In the genomic region with DNA sequence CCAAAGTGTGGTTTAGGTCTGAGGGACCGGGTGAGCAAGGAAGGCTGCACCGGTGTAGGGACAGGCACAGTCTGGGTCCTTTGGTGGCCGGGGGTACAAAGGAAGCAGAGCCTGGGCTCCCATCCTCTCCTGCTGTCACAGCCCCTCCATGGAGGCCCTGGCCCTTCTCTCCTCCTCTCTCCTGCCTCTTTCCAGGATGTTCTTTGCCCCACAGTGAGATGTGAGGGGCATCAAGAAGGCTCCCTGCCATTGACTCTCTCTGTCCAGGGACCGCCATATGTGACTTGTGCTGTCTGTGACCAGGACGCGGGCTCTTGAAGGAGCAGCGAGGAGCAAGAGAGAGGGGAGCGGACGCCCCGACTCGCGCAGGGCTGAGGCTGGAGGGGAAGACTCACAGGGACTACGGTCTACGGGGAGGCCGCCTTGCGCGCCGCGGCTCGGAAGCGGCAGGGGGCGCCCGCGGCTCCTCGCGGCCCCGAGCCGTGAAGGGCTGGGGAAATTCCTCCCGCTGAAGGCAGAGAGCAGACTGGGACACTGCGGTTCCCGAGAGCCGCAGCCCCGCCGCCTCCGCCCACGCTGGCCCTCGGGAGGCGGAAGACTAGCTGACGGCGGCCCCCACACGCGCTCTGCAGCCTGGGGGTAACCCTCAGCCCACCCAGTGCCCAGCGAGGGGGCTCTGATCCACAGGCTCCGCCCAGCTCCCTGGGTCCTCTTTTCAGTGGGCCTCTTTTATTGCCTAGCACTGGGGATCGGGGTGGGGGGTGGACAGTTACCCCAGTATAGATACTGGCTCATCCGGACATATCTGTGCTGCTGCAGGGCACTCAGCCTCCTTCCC, we compare ENCODE assay signal across 8 cellular contexts. TPM values are rescaled to one million over a fixed set of nuclear protein-coding genes. Genes with fewer than 3 reads are reported as not detected.
DNase-seq lines count a peak whose midpoint lies in the region; ATAC-seq, FAIRE-seq and TF ChIP-seq lines count a peak whose summit lies in the region.

No MANE protein-coding gene starts in this region.

- no peaks in the 10 kb centered on the region for H3K9me3 ChIP-seq in keratinocyte (ENCODE audit: control insufficient read depth, low read depth, low read length)

- H3K27ac ChIP-seq in caudate nucleus (ENCODE audit: low read depth, low read length) (peak overlapping the region; percentile 56), keratinocyte (ENCODE audit: control insufficient read depth, insufficient read depth, low read length) (no peak overlapping the region)

- H2AFZ ChIP-seq in keratinocyte (ENCODE audit: control insufficient read depth, low read length): peak overlapping the region; percentile 64

- ATAC-seq in HG03039 (IDR thresholded peaks at IDR 0.05; ENCODE audit: unreplicated experiment): peak; percentile 94

- H3K9ac ChIP-seq in keratinocyte (ENCODE audit: control insufficient read depth, extremely low read depth, insufficient read depth, low read length): peak overlapping the region; percentile 47

- DNase-seq in A172 (ENCODE audit: low spot score): peak; percentile 43
- DNase-seq in GM18507 (ENCODE audit: extremely low spot score, insufficient read length, low read depth): peak; percentile 72
- peak; percentile 58 for DNase-seq in NCI-H2107 (lab: John Stamatoyannopoulos, UW)
- DNase-seq in caudate nucleus (lab: John Stamatoyannopoulos, UW): peak in 54 of 61 donors; percentile 6 to 80 (median 56)
- no peak for DNase-seq in keratinocyte (ENCODE audit: low read depth, low spot score)
- DNase-seq in stimulated activated CD4-positive, alpha-beta T cell treated with anti-CD3 and anti-CD28 coated beads, Interleukin-15, amount 100 ng/mL, for 24 hours: peak; percentile 84

- peak overlapping the region; percentile 76 for H3K4me2 ChIP-seq in keratinocyte (ENCODE audit: control insufficient read depth, extremely low read depth, insufficient read depth, low read depth, low read length)

- dilution Hi-C loops in keratinocyte (cut with MboI; ENCODE audit: extremely low pct_ligation_motif_present, low sequenced_read_pairs): no loop called here

- peaks cover 8% of the 10 kb centered on the region for H3K4me1 ChIP-seq in keratinocyte (ENCODE audit: control insufficient read depth, extremely low read depth, insufficient read depth, low read length)

- FAIRE-seq in GM18507 (lab: Jason Lieb, UNC) (peak; percentile 79), keratinocyte (lab: Jason Lieb, UNC) (no peak)

- H3K27me3 ChIP-seq in keratinocyte (ENCODE audit: control insufficient read depth, extremely low read depth, insufficient read depth, low read length): peaks cover 3% of the 10 kb centered on the region

- peak overlapping the region; percentile 57 for H3K4me3 ChIP-seq in WI38 (ENCODE audit: low read depth, low read length)
- H3K4me3 ChIP-seq in keratinocyte (ENCODE audit: control insufficient read depth in 2 of 3, extremely low read depth in 1 of 3, insufficient read depth in 2 of 3, low read depth in 1 of 3, low read length in 3 of 3): peak overlapping the region; percentile 20 to 46 (median 26)

- TF ChIP-seq CTCF in WI38 (IDR thresholded peaks at IDR 0.05; ENCODE audit: low read depth, low read length) (peak; percentile 87), keratinocyte (optimal IDR thresholded peaks at IDR 0.05 in 1 of 3, IDR thresholded peaks at IDR 0.05 in 1 of 3, conservative IDR thresholded peaks at IDR 0.05 in 1 of 3; ENCODE audit: extremely low read depth in 1 of 3, insufficient read depth in 2 of 3, low read length in 3 of 3) (peak; percentile 64 to 92 (median 91))

- no peaks in the 10 kb centered on the region for H3K36me3 ChIP-seq in keratinocyte (ENCODE audit: control insufficient read depth in 2 of 2, extremely low read depth in 1 of 2, insufficient read depth in 2 of 2, low read length in 2 of 2)

- H4K20me1 ChIP-seq in keratinocyte (ENCODE audit: control insufficient read depth, extremely low read depth, insufficient read depth, low read length): no peaks in the 10 kb centered on the region

- no peaks in the 10 kb centered on the region for H3K9me1 ChIP-seq in keratinocyte (ENCODE audit: control insufficient read depth, extremely low read depth, insufficient read depth, low read length)

- no peaks in the 10 kb centered on the region for H3K79me2 ChIP-seq in keratinocyte (ENCODE audit: control insufficient read depth, insufficient read depth, low read length)

RNA-seq across cellular contexts. Expression of a gene that starts 40.8 kb away (rescaled TPM):
- not detected in 2 replicates for total RNA-seq in A172 (2014; rRNA removed; shearing (Covaris generic))
- polyA plus RNA-seq in keratinocyte: 0.20 to 0.57 TPM (median 0.29 TPM) in 3 replicates
- 0.61 TPM for polyA plus RNA-seq in keratinocyte (2011; ENCODE audit: low read depth)
- 0.16 and 0.21 TPM in 2 replicates for polyA plus RNA-seq in keratinocyte (2011; cell fraction: cytosol; rRNA removed)
- 1.3 and 1.6 TPM in 2 replicates for polyA plus RNA-seq in keratinocyte (2011; cell fraction: nucleus; rRNA removed)
- 0.22 and 0.83 TPM in 2 replicates for polyA plus RNA-seq in keratinocyte (2012; ENCODE audit: low replicate concordance)
- polyA minus RNA-seq in keratinocyte: 0.16 to 3.2 TPM (median 2.0 TPM) in 3 replicates
- not detected for polyA minus RNA-seq in keratinocyte (2011; cell fraction: cytosol; rRNA and poly(A)+ RNA removed)
- 2.1 and 6.1 TPM in 2 replicates for polyA minus RNA-seq in keratinocyte (2011; cell fraction: nucleus; rRNA and poly(A)+ RNA removed)
